1 cellular context compared by ENCODE assay signal in the genomic region with DNA sequence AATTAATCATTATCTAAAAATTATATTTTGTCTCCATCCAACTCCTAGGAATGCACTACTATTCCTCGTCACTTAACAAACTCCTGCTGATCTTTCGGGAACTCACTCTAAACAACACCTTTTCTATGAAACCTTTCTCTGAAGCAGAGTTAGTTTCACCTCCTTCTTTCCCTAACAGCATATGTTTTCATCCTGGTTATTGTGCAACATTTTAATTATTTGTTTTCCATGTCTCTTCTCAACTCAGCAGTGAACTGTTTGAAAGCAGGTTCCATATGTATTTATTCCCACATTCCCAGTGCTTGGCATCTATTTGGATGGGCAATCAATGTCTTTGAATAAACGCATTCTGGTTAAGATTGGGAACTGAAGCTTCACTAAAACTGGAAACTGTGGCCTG.
TF ChIP-seq lines count a peak whose summit lies in the region.

No MANE protein-coding gene starts in this region.

TF ChIP-seq in HepG2, 621 proteins besides CTCF, POLR2A, EP300 and RAD21:
- TF ChIP-seq CEBPB (IDR thresholded peaks at IDR 0.05; ENCODE audit: borderline replicate concordance, low read depth, low read length), result peak; percentile 62; the same call in 1 of the 2 replicates
- TF ChIP-seq CCAR2 (optimal IDR thresholded peaks at IDR 0.05; ENCODE audit: low read depth, low read length), result no peak
- TF ChIP-seq MAFK (conservative IDR thresholded peaks at IDR 0.05 in 1 of 2, IDR thresholded peaks at IDR 0.05 in 1 of 2; ENCODE audit: low read length in 2 of 2), result no peak
- no peak for TF ChIP-seq CBFB (CRISPR knock-in tag; IDR thresholded peaks at IDR 0.05)
- TF ChIP-seq ZNF547 (CRISPR knock-in tag; IDR thresholded peaks at IDR 0.05), result no peak
- TF ChIP-seq ZNF530 (CRISPR knock-in tag; IDR thresholded peaks at IDR 0.05; ENCODE audit: low read depth), result no peak
